In the genomic region with DNA sequence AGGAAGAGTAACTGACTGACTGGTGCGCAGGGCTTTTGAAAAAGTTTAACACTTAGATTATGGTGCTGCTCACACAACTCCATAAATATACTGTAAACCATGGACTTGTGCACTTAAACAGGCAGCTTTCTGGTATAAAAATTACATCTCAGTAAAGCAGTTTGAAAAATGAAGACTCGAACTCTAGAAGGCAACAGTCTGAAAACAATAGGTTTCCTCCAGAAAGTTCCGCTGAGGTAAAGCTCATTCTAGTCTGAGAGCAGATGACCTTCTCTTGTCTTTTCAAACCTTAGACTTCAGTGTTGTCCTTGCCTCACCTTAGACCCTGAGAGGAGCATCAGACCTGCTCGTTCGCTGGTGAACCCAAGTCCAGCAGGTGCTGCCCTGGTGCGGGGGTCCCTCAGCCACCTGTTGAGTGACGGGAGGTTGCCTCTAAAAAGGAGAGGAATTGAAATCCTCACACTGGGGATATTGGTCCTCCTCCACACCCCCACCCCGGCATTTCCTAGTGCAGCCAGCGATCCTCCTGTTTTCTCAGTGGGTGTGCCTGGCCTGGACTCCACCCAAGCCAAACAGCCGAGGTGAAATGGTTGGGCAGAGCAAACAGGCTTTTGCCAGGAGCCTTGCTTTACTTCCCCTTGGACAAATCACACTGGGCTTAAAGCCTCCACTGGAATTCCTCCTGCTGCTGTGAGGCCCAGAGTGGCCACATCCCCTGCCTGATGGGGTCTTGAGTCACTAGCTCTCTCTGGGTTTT, we compare ENCODE assay signal across 1 cellular context.
TF ChIP-seq lines count a peak whose summit lies in the region.

No MANE protein-coding gene starts in this region.

TF ChIP-seq in HepG2, 621 proteins besides CTCF, POLR2A, EP300 and RAD21 (continued from another document and continues in another):
- peak; percentile 66; the same call in 1 of the 2 replicates for TF ChIP-seq ZNF512B (CRISPR knock-in tag; IDR thresholded peaks at IDR 0.05; ENCODE audit: borderline replicate concordance)
- TF ChIP-seq, protein P1, sequence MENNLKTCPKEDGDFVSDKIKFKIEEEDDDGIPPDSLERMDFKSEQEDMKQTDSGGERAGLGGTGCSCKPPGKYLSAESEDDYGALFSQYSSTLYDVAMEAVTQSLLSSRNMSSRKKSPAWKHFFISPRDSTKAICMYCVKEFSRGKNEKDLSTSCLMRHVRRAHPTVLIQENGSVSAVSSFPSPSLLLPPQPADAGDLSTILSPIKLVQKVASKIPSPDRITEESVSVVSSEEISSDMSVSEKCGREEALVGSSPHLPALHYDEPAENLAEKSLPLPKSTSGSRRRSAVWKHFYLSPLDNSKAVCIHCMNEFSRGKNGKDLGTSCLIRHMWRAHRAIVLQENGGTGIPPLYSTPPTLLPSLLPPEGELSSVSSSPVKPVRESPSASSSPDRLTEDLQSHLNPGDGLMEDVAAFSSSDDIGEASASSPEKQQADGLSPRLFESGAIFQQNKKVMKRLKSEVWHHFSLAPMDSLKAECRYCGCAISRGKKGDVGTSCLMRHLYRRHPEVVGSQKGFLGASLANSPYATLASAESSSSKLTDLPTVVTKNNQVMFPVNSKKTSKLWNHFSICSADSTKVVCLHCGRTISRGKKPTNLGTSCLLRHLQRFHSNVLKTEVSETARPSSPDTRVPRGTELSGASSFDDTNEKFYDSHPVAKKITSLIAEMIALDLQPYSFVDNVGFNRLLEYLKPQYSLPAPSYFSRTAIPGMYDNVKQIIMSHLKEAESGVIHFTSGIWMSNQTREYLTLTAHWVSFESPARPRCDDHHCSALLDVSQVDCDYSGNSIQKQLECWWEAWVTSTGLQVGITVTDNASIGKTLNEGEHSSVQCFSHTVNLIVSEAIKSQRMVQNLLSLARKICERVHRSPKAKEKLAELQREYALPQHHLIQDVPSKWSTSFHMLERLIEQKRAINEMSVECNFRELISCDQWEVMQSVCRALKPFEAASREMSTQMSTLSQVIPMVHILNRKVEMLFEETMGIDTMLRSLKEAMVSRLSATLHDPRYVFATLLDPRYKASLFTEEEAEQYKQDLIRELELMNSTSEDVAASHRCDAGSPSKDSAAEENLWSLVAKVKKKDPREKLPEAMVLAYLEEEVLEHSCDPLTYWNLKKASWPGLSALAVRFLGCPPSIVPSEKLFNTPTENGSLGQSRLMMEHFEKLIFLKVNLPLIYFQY (CRISPR knock-in tag; IDR thresholded peaks at IDR 0.05; ENCODE audit: borderline replicate concordance): no peak
- TF ChIP-seq, protein P2, sequence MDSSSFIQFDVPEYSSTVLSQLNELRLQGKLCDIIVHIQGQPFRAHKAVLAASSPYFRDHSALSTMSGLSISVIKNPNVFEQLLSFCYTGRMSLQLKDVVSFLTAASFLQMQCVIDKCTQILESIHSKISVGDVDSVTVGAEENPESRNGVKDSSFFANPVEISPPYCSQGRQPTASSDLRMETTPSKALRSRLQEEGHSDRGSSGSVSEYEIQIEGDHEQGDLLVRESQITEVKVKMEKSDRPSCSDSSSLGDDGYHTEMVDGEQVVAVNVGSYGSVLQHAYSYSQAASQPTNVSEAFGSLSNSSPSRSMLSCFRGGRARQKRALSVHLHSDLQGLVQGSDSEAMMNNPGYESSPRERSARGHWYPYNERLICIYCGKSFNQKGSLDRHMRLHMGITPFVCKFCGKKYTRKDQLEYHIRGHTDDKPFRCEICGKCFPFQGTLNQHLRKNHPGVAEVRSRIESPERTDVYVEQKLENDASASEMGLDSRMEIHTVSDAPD (CRISPR knock-in tag; IDR thresholded peaks at IDR 0.05): peak; percentile 99
- TF ChIP-seq ERF (CRISPR knock-in tag; IDR thresholded peaks at IDR 0.05): peak; percentile 35; the same call in 1 of the 2 replicates
- TF ChIP-seq RFXANK (CRISPR knock-in tag; IDR thresholded peaks at IDR 0.05): no peak
- no peak for TF ChIP-seq MIXL1 (CRISPR knock-in tag; IDR thresholded peaks at IDR 0.05)
- TF ChIP-seq POLR2G (IDR thresholded peaks at IDR 0.05; ENCODE audit: low read depth, low read length): 0 out of 2 replicates have a peak, but pooled peaks have one; percentile 25
- TF ChIP-seq RNF2 (conservative IDR thresholded peaks at IDR 0.05; ENCODE audit: low read depth): no peak
- TF ChIP-seq HDAC1 (CRISPR knock-in tag; IDR thresholded peaks at IDR 0.05): no peak
- TF ChIP-seq ZNF800 (CRISPR knock-in tag; IDR thresholded peaks at IDR 0.05): no peak
- TF ChIP-seq, protein P3, sequence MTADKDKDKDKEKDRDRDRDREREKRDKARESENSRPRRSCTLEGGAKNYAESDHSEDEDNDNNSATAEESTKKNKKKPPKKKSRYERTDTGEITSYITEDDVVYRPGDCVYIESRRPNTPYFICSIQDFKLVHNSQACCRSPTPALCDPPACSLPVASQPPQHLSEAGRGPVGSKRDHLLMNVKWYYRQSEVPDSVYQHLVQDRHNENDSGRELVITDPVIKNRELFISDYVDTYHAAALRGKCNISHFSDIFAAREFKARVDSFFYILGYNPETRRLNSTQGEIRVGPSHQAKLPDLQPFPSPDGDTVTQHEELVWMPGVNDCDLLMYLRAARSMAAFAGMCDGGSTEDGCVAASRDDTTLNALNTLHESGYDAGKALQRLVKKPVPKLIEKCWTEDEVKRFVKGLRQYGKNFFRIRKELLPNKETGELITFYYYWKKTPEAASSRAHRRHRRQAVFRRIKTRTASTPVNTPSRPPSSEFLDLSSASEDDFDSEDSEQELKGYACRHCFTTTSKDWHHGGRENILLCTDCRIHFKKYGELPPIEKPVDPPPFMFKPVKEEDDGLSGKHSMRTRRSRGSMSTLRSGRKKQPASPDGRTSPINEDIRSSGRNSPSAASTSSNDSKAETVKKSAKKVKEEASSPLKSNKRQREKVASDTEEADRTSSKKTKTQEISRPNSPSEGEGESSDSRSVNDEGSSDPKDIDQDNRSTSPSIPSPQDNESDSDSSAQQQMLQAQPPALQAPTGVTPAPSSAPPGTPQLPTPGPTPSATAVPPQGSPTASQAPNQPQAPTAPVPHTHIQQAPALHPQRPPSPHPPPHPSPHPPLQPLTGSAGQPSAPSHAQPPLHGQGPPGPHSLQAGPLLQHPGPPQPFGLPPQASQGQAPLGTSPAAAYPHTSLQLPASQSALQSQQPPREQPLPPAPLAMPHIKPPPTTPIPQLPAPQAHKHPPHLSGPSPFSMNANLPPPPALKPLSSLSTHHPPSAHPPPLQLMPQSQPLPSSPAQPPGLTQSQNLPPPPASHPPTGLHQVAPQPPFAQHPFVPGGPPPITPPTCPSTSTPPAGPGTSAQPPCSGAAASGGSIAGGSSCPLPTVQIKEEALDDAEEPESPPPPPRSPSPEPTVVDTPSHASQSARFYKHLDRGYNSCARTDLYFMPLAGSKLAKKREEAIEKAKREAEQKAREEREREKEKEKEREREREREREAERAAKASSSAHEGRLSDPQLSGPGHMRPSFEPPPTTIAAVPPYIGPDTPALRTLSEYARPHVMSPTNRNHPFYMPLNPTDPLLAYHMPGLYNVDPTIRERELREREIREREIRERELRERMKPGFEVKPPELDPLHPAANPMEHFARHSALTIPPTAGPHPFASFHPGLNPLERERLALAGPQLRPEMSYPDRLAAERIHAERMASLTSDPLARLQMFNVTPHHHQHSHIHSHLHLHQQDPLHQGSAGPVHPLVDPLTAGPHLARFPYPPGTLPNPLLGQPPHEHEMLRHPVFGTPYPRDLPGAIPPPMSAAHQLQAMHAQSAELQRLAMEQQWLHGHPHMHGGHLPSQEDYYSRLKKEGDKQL (CRISPR knock-in tag; IDR thresholded peaks at IDR 0.05; ENCODE audit: low read depth): 0 out of 2 replicates have a peak, but pooled peaks have one; percentile 47
- TF ChIP-seq ZBTB42 (CRISPR knock-in tag; IDR thresholded peaks at IDR 0.05): no peak
- TF ChIP-seq, protein P4, sequence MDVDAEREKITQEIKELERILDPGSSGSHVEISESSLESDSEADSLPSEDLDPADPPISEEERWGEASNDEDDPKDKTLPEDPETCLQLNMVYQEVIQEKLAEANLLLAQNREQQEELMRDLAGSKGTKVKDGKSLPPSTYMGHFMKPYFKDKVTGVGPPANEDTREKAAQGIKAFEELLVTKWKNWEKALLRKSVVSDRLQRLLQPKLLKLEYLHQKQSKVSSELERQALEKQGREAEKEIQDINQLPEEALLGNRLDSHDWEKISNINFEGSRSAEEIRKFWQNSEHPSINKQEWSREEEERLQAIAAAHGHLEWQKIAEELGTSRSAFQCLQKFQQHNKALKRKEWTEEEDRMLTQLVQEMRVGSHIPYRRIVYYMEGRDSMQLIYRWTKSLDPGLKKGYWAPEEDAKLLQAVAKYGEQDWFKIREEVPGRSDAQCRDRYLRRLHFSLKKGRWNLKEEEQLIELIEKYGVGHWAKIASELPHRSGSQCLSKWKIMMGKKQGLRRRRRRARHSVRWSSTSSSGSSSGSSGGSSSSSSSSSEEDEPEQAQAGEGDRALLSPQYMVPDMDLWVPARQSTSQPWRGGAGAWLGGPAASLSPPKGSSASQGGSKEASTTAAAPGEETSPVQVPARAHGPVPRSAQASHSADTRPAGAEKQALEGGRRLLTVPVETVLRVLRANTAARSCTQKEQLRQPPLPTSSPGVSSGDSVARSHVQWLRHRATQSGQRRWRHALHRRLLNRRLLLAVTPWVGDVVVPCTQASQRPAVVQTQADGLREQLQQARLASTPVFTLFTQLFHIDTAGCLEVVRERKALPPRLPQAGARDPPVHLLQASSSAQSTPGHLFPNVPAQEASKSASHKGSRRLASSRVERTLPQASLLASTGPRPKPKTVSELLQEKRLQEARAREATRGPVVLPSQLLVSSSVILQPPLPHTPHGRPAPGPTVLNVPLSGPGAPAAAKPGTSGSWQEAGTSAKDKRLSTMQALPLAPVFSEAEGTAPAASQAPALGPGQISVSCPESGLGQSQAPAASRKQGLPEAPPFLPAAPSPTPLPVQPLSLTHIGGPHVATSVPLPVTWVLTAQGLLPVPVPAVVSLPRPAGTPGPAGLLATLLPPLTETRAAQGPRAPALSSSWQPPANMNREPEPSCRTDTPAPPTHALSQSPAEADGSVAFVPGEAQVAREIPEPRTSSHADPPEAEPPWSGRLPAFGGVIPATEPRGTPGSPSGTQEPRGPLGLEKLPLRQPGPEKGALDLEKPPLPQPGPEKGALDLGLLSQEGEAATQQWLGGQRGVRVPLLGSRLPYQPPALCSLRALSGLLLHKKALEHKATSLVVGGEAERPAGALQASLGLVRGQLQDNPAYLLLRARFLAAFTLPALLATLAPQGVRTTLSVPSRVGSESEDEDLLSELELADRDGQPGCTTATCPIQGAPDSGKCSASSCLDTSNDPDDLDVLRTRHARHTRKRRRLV (CRISPR knock-in tag; IDR thresholded peaks at IDR 0.05): no peak
- peak; percentile 63; the same call in 1 of the 2 replicates for TF ChIP-seq TGIF2 (CRISPR knock-in tag; IDR thresholded peaks at IDR 0.05)
- no peak for TF ChIP-seq ZNF263 (CRISPR knock-in tag; IDR thresholded peaks at IDR 0.05)
- no peak for TF ChIP-seq GPN1 (CRISPR knock-in tag; IDR thresholded peaks at IDR 0.05; ENCODE audit: borderline replicate concordance)
- peak; percentile 23; the same call in 1 of the 2 replicates for TF ChIP-seq ZNF12 (CRISPR knock-in tag; IDR thresholded peaks at IDR 0.05)
- peak; percentile 39; the same call in 1 of the 2 replicates for TF ChIP-seq ZNF292 (CRISPR knock-in tag; IDR thresholded peaks at IDR 0.05; ENCODE audit: borderline replicate concordance, low read depth)
- no peak for TF ChIP-seq SOX13 (IDR thresholded peaks at IDR 0.05)
- TF ChIP-seq SOX13 (CRISPR knock-in tag; conservative IDR thresholded peaks at IDR 0.05 in 1 of 2, IDR thresholded peaks at IDR 0.05 in 1 of 2): peak in 1 of 2 experiments; percentile 61; a peak in 1 of 4 replicates
- TF ChIP-seq, protein P5, sequence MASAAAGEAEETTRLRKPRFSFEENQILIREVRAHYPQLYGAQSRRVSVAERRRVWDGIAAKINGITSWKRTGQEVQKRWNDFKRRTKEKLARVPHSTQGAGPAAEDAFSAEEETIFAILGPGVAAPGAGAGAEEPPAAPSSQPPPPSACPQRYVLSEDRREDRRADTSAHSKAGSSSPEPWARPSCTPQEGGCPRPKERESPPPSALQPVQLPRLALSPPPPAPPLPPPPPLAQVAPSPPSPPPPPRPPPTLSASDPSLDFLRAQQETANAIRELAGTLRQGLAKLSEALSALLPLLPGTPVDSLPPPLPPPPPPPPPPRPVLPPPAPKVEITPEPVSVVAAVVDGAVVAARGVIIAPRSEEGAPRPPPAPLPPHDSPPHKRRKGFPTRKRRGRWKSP (CRISPR knock-in tag; IDR thresholded peaks at IDR 0.05): peak; percentile 58; the same call in 1 of the 2 replicates
- TF ChIP-seq ZNF572 (CRISPR knock-in tag; IDR thresholded peaks at IDR 0.05): no peak
- TF ChIP-seq, protein P6, sequence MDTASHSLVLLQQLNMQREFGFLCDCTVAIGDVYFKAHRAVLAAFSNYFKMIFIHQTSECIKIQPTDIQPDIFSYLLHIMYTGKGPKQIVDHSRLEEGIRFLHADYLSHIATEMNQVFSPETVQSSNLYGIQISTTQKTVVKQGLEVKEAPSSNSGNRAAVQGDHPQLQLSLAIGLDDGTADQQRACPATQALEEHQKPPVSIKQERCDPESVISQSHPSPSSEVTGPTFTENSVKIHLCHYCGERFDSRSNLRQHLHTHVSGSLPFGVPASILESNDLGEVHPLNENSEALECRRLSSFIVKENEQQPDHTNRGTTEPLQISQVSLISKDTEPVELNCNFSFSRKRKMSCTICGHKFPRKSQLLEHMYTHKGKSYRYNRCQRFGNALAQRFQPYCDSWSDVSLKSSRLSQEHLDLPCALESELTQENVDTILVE (CRISPR knock-in tag; IDR thresholded peaks at IDR 0.05): no peak
- TF ChIP-seq SRY (CRISPR knock-in tag; IDR thresholded peaks at IDR 0.05): no peak
- TF ChIP-seq ZNF383 (CRISPR knock-in tag; IDR thresholded peaks at IDR 0.05; ENCODE audit: borderline replicate concordance): 0 out of 2 replicates have a peak, but pooled peaks have one; percentile 45
- no peak for TF ChIP-seq ZNF256 (CRISPR knock-in tag; conservative IDR thresholded peaks at IDR 0.05)
